In the genomic region with DNA sequence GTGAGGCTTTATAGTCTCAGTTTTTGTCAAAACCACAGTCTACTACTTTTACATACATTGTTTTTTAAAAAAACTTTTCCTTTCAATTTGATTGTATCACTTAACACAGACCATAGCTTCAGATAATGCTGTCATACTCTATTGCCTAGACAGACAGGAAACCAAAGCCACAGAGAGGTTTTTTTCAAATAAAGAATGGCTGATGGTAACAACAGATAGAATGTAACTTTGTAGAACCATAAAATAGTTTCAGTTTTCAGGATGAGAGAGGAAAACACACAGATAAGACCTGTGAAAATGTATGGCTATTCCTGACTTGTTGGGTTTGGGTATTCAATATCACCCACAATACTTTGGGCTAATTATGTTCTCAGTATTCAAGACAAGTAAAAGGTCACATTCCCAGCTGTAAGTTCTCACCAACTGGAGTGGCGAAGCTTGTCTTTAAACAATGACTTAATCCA, we compare ENCODE assay signal across 9 cellular contexts.
DNase-seq lines count a peak whose midpoint lies in the region; ATAC-seq, FAIRE-seq and TF ChIP-seq lines count a peak whose summit lies in the region.
"Had no signal": no experiment of that assay in that cellular context is flagged by ENCODE, and none has a peak within 500 bp of the region (broad histone marks: within the 10 kb centered on the region; RNA-seq: fewer than 3 reads in every experiment).

No MANE protein-coding gene starts in this region.

- no peak for TF ChIP-seq CTCF in fibroblast of villous mesenchyme (IDR thresholded peaks at IDR 0.05; ENCODE audit: insufficient read depth, low read depth, low read length)

- DNase-seq in GM18507 (ENCODE audit: extremely low spot score, insufficient read length, low read depth) (no peak), fibroblast of villous mesenchyme (ENCODE audit: low read depth) (peak; percentile 61), NCI-H82 (lab: John Stamatoyannopoulos, UW) (no peak), amygdala (lab: John Stamatoyannopoulos, UW) (no peak), GOT3 (lab: John Stamatoyannopoulos, UW) (no peak), NCI-H146 (lab: John Stamatoyannopoulos, UW) (no peak)

- FAIRE-seq in GM18507 (lab: Jason Lieb, UNC) = peak; percentile 36

- H3K4me3 ChIP-seq in fibroblast of villous mesenchyme (ENCODE audit: low read depth, low read length) = no peak overlapping the region
- H3K4me3 ChIP-seq: skin epidermis had no signal

- peak; percentile 97 for ATAC-seq in GM21717 (IDR thresholded peaks at IDR 0.05; ENCODE audit: unreplicated experiment)
- ATAC-seq in HG03571 (IDR thresholded peaks at IDR 0.05; ENCODE audit: unreplicated experiment) = peak; percentile 96
